19 cellular contexts compared by ENCODE assay signal in genomic region chr12:91506461-91506860, GRCh38.
DNase-seq lines count a peak whose midpoint lies in the region; ATAC-seq, FAIRE-seq and TF ChIP-seq lines count a peak whose summit lies in the region.
"Had no signal": no experiment of that assay in that cellular context is flagged by ENCODE, and none has a peak within 500 bp of the region (broad histone marks: within the 10 kb centered on the region; RNA-seq: fewer than 3 reads in every experiment).

No MANE protein-coding gene starts in this region.

- no TSS peak for BruUV-seq in endothelial cell of umbilical vein (replicated peaks; lab: Mats Ljungman, UMichigan)

- H3K27ac ChIP-seq in endothelial cell of umbilical vein (ENCODE audit: insufficient read depth, low read depth, low read length) = no peak overlapping the region
- H3K27ac ChIP-seq: C4-2B had no signal

- H3K27me3 Mint-ChIP-seq in activated CD4-positive, alpha-beta T cell treated with anti-CD3 and anti-CD28 coated beads for 36 hours = no peaks in the 10 kb centered on the region
- no peaks in the 10 kb centered on the region for H3K27me3 Mint-ChIP-seq in osteocyte (ENCODE audit: unreplicated experiment)
- no peaks in the 10 kb centered on the region for H3K27me3 Mint-ChIP-seq in glutamatergic neuron (ENCODE audit: unreplicated experiment)

- dilution Hi-C loops in endothelial cell of umbilical vein (cut with MboI; ENCODE audit: extremely low pct_ligation_motif_present, low sequenced_read_pairs) = no loop called here

- no peak for ATAC-seq in activated CD4-positive, alpha-beta T cell treated with anti-CD3 and anti-CD28 coated beads for 36 hours
- ATAC-seq: HCT116, Panc1 had no signal

- peak; percentile 21 for DNase-seq in NCI-H510A treated with DMSO at 0.1 percent for 48 hours (lab: John Stamatoyannopoulos, UW)
- DNase-seq in NCI-H510A (lab: John Stamatoyannopoulos, UW) = no peak
- peak; percentile 11 for DNase-seq in NCI-H2196 (lab: John Stamatoyannopoulos, UW; ENCODE audit: unreplicated experiment)
- DNase-seq in endothelial cell of umbilical vein (ENCODE audit: low read depth, low spot score) = peak; percentile 72
- DNase-seq in activated CD4-positive, alpha-beta T cell treated with anti-CD3 and anti-CD28 coated beads for 36 hours = no peak
- no peak for DNase-seq in osteocyte (ENCODE audit: extremely low spot score, unreplicated experiment)
- DNase-seq in glutamatergic neuron = no peak
- no peak for DNase-seq in HEK293T (ENCODE audit: extremely low spot score)
- DNase-seq: MV-4-11, NCI-H1694, NCI-H226, NCI-H69, Right ventricle myocardium superior, SK-N-SH had no signal

- H3K9ac ChIP-seq in endothelial cell of umbilical vein (replicated peaks; ENCODE audit: extremely low read depth, insufficient read depth, low read length) = no peak overlapping the region
- H3K9ac ChIP-seq: SK-N-SH had no signal

- no peak for TF ChIP-seq POLR2A in endothelial cell of umbilical vein (IDR thresholded peaks at IDR 0.05; ENCODE audit: low read depth, low read length)

- H3K27me3 ChIP-seq in endothelial cell of umbilical vein (ENCODE audit: control insufficient read depth in 2 of 2, insufficient read depth in 2 of 2, low read length in 2 of 2) = no peaks in the 10 kb centered on the region

- no peaks in the 10 kb centered on the region for H3K4me1 Mint-ChIP-seq in activated CD4-positive, alpha-beta T cell treated with anti-CD3 and anti-CD28 coated beads for 36 hours
- H3K4me1 Mint-ChIP-seq in osteocyte (ENCODE audit: unreplicated experiment) (peaks cover 22% of the 10 kb centered on the region), glutamatergic neuron (ENCODE audit: low read depth, unreplicated experiment) (no peaks in the 10 kb centered on the region)

- TF ChIP-seq CTCF in endothelial cell of umbilical vein (IDR thresholded peaks at IDR 0.05; ENCODE audit: extremely low read depth in 1 of 2, insufficient read depth in 1 of 2, low read depth in 1 of 2, low read length in 2 of 2) (no peak), osteocyte (IDR thresholded peaks at IDR 0.05) (no peak), glutamatergic neuron (IDR thresholded peaks at IDR 0.05; ENCODE audit: partially characterized antibody, unreplicated experiment) (no peak)

- H3K27ac Mint-ChIP-seq in activated CD4-positive, alpha-beta T cell treated with anti-CD3 and anti-CD28 coated beads for 36 hours = no peak overlapping the region
- H3K27ac Mint-ChIP-seq in osteocyte (ENCODE audit: unreplicated experiment) = no peak overlapping the region
- no peak overlapping the region for H3K27ac Mint-ChIP-seq in glutamatergic neuron (ENCODE audit: unreplicated experiment)

- H3K4me2 ChIP-seq in endothelial cell of umbilical vein (ENCODE audit: insufficient read depth, low read length) = no peak overlapping the region
- H3K4me2 ChIP-seq: SK-N-SH had no signal

- no peaks in the 10 kb centered on the region for H3K79me2 ChIP-seq in endothelial cell of umbilical vein (ENCODE audit: control insufficient read depth, insufficient read depth, low read length)

- no peaks in the 10 kb centered on the region for H4K20me1 ChIP-seq in endothelial cell of umbilical vein (replicated peaks; ENCODE audit: control insufficient read depth, extremely low read depth, insufficient read depth, low read length)

- no peak for FAIRE-seq in endothelial cell of umbilical vein (lab: Jason Lieb, UNC)
- FAIRE-seq: A204.1, HTR-8/SVneo had no signal

- CTCF ChIA-PET in endothelial cell of umbilical vein (lab: Charles Lee) (interaction anchor here (1.0 to 1.3 kb wide), 2 partner anchors 10 kb away, joined by 3 to 4 read pairs; no protein-coding TSS in a partner anchor), HEK293T (lab: Yijun Ruan, JAX) (no interaction called here)
- CTCF ChIA-PET in activated CD4-positive, alpha-beta T cell treated with anti-CD3 and anti-CD28 coated beads for 36 hours (lab: Charles Lee) = no interaction called here

- H3K4me1 ChIP-seq in endothelial cell of umbilical vein (ENCODE audit: control insufficient read depth, extremely low read depth, insufficient read depth, low read length) = peaks cover 3% of the 10 kb centered on the region

- intact Hi-C loops in endothelial cell of umbilical vein (cut with micrococcal nuclease) = no loop called here
- intact Hi-C loops in activated CD4-positive, alpha-beta T cell treated with anti-CD3 and anti-CD28 coated beads for 36 hours (cut with DNase I, micrococcal nuclease) = no loop called here

- no peaks in the 10 kb centered on the region for H3K9me1 ChIP-seq in endothelial cell of umbilical vein (replicated peaks; ENCODE audit: control insufficient read depth, extremely low read depth, insufficient read depth, low read length)

- no peak overlapping the region for H2AFZ ChIP-seq in endothelial cell of umbilical vein (ENCODE audit: low read depth, low read length)

- no peak overlapping the region for H3K4me3 ChIP-seq in endothelial cell of umbilical vein (replicated peaks in 1 of 3; ENCODE audit: insufficient read depth in 1 of 3, low read depth in 1 of 3, low read length in 3 of 3)

- H3K4me3 Mint-ChIP-seq in activated CD4-positive, alpha-beta T cell treated with anti-CD3 and anti-CD28 coated beads for 36 hours = no peak overlapping the region
- H3K4me3 Mint-ChIP-seq in osteocyte (ENCODE audit: unreplicated experiment) (no peak overlapping the region), glutamatergic neuron (ENCODE audit: unreplicated experiment) (no peak overlapping the region)

- no peaks in the 10 kb centered on the region for H3K9me3 Mint-ChIP-seq in activated CD4-positive, alpha-beta T cell treated with anti-CD3 and anti-CD28 coated beads for 36 hours (ENCODE audit: low read depth)
- peaks cover 11% of the 10 kb centered on the region for H3K9me3 Mint-ChIP-seq in osteocyte (ENCODE audit: unreplicated experiment)
- H3K9me3 Mint-ChIP-seq in glutamatergic neuron (ENCODE audit: unreplicated experiment) = no peaks in the 10 kb centered on the region

- no peaks in the 10 kb centered on the region for H3K36me3 ChIP-seq in endothelial cell of umbilical vein (ENCODE audit: control insufficient read depth in 2 of 2, extremely low read depth in 1 of 2, insufficient read depth in 2 of 2, low read length in 2 of 2)

- no peaks in the 10 kb centered on the region for H3K9me3 ChIP-seq in endothelial cell of umbilical vein (replicated peaks; ENCODE audit: control insufficient read depth, insufficient read depth, low read length)
- H3K9me3 ChIP-seq: SK-N-SH had no signal

- POLR2A ChIA-PET in endothelial cell of umbilical vein (lab: Charles Lee) = no interaction called here
- POLR2A ChIA-PET in activated CD4-positive, alpha-beta T cell treated with anti-CD3 and anti-CD28 coated beads for 36 hours (lab: Charles Lee) = no interaction called here
- POLR2A ChIA-PET in HEK293T (lab: Yijun Ruan, JAX) = interaction anchor here (0.8 kb wide), 1 partner anchor 639 kb away, joined by 3 read pairs; the partner anchor contains the start of gene BTG1

- no peaks in the 10 kb centered on the region for H3K36me3 Mint-ChIP-seq in activated CD4-positive, alpha-beta T cell treated with anti-CD3 and anti-CD28 coated beads for 36 hours (ENCODE audit: low read depth)
- H3K36me3 Mint-ChIP-seq in osteocyte (ENCODE audit: unreplicated experiment) (no peaks in the 10 kb centered on the region), glutamatergic neuron (ENCODE audit: unreplicated experiment) (no peaks in the 10 kb centered on the region)

TF ChIP-seq in endothelial cell of umbilical vein, 7 proteins besides CTCF, POLR2A, EP300 and RAD21:
- no peak for TF ChIP-seq FOS (IDR thresholded peaks at IDR 0.05; ENCODE audit: borderline replicate concordance, insufficient read depth, low read length)
- TF ChIP-seq EZH2 (IDR thresholded peaks at IDR 0.05; ENCODE audit: borderline replicate concordance, low read depth, low read length, severe bottlenecking) = no peak
- TF ChIP-seq GATA2 (IDR thresholded peaks at IDR 0.05; ENCODE audit: insufficient read depth, insufficient read length, low read depth, low read length) = no peak
- TF ChIP-seq POLR2AphosphoS5 (IDR thresholded peaks at IDR 0.05; ENCODE audit: insufficient read depth, low read depth, low read length) = no peak
- no peak for TF ChIP-seq JUN (IDR thresholded peaks at IDR 0.05; ENCODE audit: borderline replicate concordance, insufficient read depth, insufficient read length, low read depth)
- TF ChIP-seq MAX (IDR thresholded peaks at IDR 0.05; ENCODE audit: insufficient read depth, insufficient read length) = no peak
- no peak for TF ChIP-seq MYC (IDR thresholded peaks at IDR 0.05; ENCODE audit: low read depth, low read length)

TF ChIP-seq in HEK293T, 16 proteins besides CTCF, POLR2A, EP300 and RAD21:
- TF ChIP-seq ZNF384 (IDR thresholded peaks at IDR 0.05) = no peak
- TF ChIP-seq TARDBP (IDR thresholded peaks at IDR 0.05) = no peak
- no peak for TF ChIP-seq LEF1 (IDR thresholded peaks at IDR 0.05; ENCODE audit: borderline replicate concordance)
- no peak for TF ChIP-seq NFRKB (IDR thresholded peaks at IDR 0.05)

Comparison
In these comparisons a context has a peak if more than half of its experiments do, and no peak if none do; other contexts are left out.
1. DNase-seq: peak in NCI-H510A treated with DMSO at 0.1 percent for 48 hours (single experiment), NCI-H2196 (single experiment) and endothelial cell of umbilical vein (single experiment); none in NCI-H510A (single experiment), activated CD4-positive, alpha-beta T cell treated with anti-CD3 and anti-CD28 coated beads for 36 hours (single experiment), osteocyte (single experiment), glutamatergic neuron (single experiment) and HEK293T (single experiment).